Comparison of ENCODE assay signal across 13 cellular contexts in the genomic region with DNA sequence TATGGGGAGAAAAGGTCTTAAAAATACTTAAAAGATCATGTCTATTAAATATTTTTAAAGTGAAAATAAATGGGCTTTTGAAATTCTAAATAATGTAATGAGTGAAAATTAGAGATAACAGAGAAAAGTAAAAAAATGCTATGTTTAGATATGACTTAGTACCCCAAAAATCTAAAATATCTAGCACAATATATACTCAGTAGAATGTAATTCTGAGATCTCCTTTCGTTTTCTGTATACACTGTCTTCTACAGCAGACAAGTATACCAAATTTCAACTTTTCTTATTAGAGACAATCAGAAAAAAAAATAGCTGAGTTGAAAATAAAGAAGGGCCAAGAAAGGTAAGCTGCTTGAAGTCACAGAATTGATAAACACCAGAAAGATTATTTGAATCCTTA.
"Had no signal": no experiment of that assay in that cellular context is flagged by ENCODE, and none has a peak within 500 bp of the region (broad histone marks: within the 10 kb centered on the region; RNA-seq: fewer than 3 reads in every experiment).

No MANE protein-coding gene starts in this region.

- DNase-seq: activated CD4-positive, alpha-beta memory T cell treated with anti-CD3 and anti-CD28 coated beads for 36 hours; activated CD4-positive, alpha-beta T cell treated with anti-CD3 and anti-CD28 coated beads for 1 hour; activated naive CD4-positive, alpha-beta T cell treated with Interleukin-2 at 50 U/mL for 16 hours; adrenal gland; dermis blood vessel endothelial cell; endodermal cell; erythroblast; hypothalamus; left colon; naive B cell; small intestine; thyroid gland had no signal

- ATAC-seq: left colon had no signal

- H3K27ac Mint-ChIP-seq: activated CD4-positive, alpha-beta memory T cell treated with anti-CD3 and anti-CD28 coated beads for 36 hours; endodermal cell had no signal

- H3K4me3 Mint-ChIP-seq: activated CD4-positive, alpha-beta memory T cell treated with anti-CD3 and anti-CD28 coated beads for 36 hours; endodermal cell; naive B cell had no signal

- H3K27ac ChIP-seq: adrenal gland, right atrium auricular region, thyroid gland had no signal

- H3K9me3 ChIP-seq: adrenal gland, thyroid gland had no signal

- H3K27me3 Mint-ChIP-seq: activated CD4-positive, alpha-beta memory T cell treated with anti-CD3 and anti-CD28 coated beads for 36 hours; naive B cell had no signal

- H3K27me3 ChIP-seq: adrenal gland, right atrium auricular region, thyroid gland had no signal
